Comparison of ENCODE assay signal across 1 cellular context in genomic region chr1:45999507-45999906, GRCh38.
A peak's percentile ranks its signal among the peaks of the same experiment; 100 is the strongest.
TF ChIP-seq lines count a peak whose summit lies in the region.

No MANE protein-coding gene starts in this region.

TF ChIP-seq in K562, 482 proteins besides CTCF, POLR2A, EP300 and RAD21 (continued from another document):
- TF ChIP-seq HMBOX1 (IDR thresholded peaks at IDR 0.05) = no peak
- TF ChIP-seq ZC3H4 (CRISPR knock-in tag; IDR thresholded peaks at IDR 0.05; ENCODE audit: borderline replicate concordance) = no peak
- TF ChIP-seq C11orf30 (IDR thresholded peaks at IDR 0.05; ENCODE audit: low read depth) = peak; percentile 77
- TF ChIP-seq ZKSCAN8 (CRISPR knock-in tag; IDR thresholded peaks at IDR 0.05) = no peak
- no peak for TF ChIP-seq ZSCAN29 (IDR thresholded peaks at IDR 0.05)
- TF ChIP-seq ZNF23 (CRISPR knock-in tag; IDR thresholded peaks at IDR 0.05) = no peak
- no peak for TF ChIP-seq PRDM10 (IDR thresholded peaks at IDR 0.05; ENCODE audit: partially characterized antibody)
- TF ChIP-seq NFE2 (IDR thresholded peaks at IDR 0.05; ENCODE audit: low read depth) = peak; percentile 85
- 0 out of 2 replicates have a peak, but pooled peaks have one; percentile 15 for TF ChIP-seq ARID1B (IDR thresholded peaks at IDR 0.05)
- TF ChIP-seq ZNF592 (IDR thresholded peaks at IDR 0.05) = 0 out of 2 replicates have a peak, but pooled peaks have one; percentile 26
- TF ChIP-seq ID3 (CRISPR knock-in tag; IDR thresholded peaks at IDR 0.05) = no peak
- TF ChIP-seq ID3 (tag; IDR thresholded peaks at IDR 0.05) = peak; percentile 32; the same call in 1 of the 2 replicates
- 0 out of 2 replicates have a peak, but pooled peaks have one; percentile 12 for TF ChIP-seq PKNOX1 (IDR thresholded peaks at IDR 0.05)
- TF ChIP-seq MAFG (tag; conservative IDR thresholded peaks at IDR 0.05) = peak; percentile 75
- TF ChIP-seq CREBBP (IDR thresholded peaks at IDR 0.05; ENCODE audit: low read depth, low read length) = no peak
- no peak for TF ChIP-seq CREB5 (CRISPR knock-in tag; IDR thresholded peaks at IDR 0.05)
- TF ChIP-seq ZBTB5 (IDR thresholded peaks at IDR 0.05) = no peak
- 0 out of 2 replicates have a peak, but pooled peaks have one; percentile 11 for TF ChIP-seq ATF7 (IDR thresholded peaks at IDR 0.05)
- no peak for TF ChIP-seq ATF1 (CRISPR knock-in tag; IDR thresholded peaks at IDR 0.05)
- TF ChIP-seq ATF1 (tag; IDR thresholded peaks at IDR 0.05) = no peak
- TF ChIP-seq ZBTB34 (CRISPR knock-in tag; IDR thresholded peaks at IDR 0.05) = no peak
- peak; percentile 24; the same call in 1 of the 2 replicates for TF ChIP-seq MAFK (IDR thresholded peaks at IDR 0.05; ENCODE audit: low read length)
- TF ChIP-seq ZFP36 (IDR thresholded peaks at IDR 0.05; ENCODE audit: low read depth, low read length, partially characterized antibody) = peak; percentile 94
- TF ChIP-seq FOSL1 (tag; conservative IDR thresholded peaks at IDR 0.05) = peak; percentile 66
- no peak for TF ChIP-seq CBFB (CRISPR knock-in tag; IDR thresholded peaks at IDR 0.05)
- no peak for TF ChIP-seq PBX2 (CRISPR knock-in tag; IDR thresholded peaks at IDR 0.05; ENCODE audit: low read depth)
- peak; percentile 51 for TF ChIP-seq PBX2 (tag; conservative IDR thresholded peaks at IDR 0.05; ENCODE audit: low read depth)
- TF ChIP-seq ZNF316 (IDR thresholded peaks at IDR 0.05) = peak; percentile 40; the same call in 1 of the 2 replicates
